ENCODE assay signal across 16 cellular contexts in the genomic region with DNA sequence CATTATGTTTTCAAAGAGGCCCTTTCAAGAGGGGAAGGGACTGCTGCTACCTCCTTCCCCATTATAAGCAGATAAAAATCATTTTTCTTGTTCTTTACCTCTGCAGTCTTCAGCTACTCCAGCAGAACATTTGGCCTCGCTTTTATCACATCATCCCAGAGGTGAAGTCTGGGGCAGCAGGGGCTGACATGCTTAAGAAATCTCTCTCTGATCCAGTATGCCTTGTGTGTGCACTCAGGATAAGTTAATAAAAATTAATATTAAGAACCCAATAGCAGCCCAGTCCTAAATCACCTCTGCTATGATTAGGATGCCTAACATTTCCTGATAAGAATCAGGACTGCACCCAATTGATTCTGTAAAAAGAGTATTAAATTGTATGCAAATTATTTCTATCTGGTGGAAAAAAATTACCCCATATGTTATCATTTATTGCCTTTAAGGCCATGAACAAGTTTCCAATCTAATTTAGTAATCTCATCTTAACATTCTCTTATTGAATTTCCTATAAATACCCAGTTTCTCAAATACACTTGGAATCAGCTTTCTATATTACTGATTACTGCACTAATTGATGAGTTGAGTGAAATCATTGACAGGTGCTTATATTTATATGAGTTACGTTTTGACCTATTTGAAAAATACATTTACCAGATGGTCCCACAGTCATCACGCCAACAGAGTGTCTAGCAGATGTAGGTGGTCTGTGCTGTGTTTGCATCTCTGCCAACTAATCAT.
DNase-seq lines count a peak whose midpoint lies in the region; ATAC-seq and TF ChIP-seq lines count a peak whose summit lies in the region.
"Had no signal": no experiment of that assay in that cellular context is flagged by ENCODE, and none has a peak within 500 bp of the region (broad histone marks: within the 10 kb centered on the region; RNA-seq: fewer than 3 reads in every experiment).

No MANE protein-coding gene starts in this region.

- H4K20me1 ChIP-seq in GM23248 (ENCODE audit: insufficient read depth), result no peaks in the 10 kb centered on the region
- H4K20me1 ChIP-seq: BLaER1 treated with 17β-estradiol and CSF1 and Interleukin-3, amounts not matched to agents 10 nM and 100 nM had no signal

- H3K27me3 Mint-ChIP-seq in nephron (ENCODE audit: low read depth), result no peaks in the 10 kb centered on the region
- H3K27me3 Mint-ChIP-seq: CD4-positive, CD25-positive, alpha-beta regulatory T cell had no signal

- H3K36me3 ChIP-seq in GM23248 (ENCODE audit: low read depth), result no peaks in the 10 kb centered on the region
- H3K36me3 ChIP-seq: BLaER1 treated with 17β-estradiol and CSF1 and Interleukin-3, amounts not matched to agents 10 nM and 100 nM had no signal

- peak overlapping the region; percentile 19 for H2AFZ ChIP-seq in GM23248

- H3K4me2 ChIP-seq in GM23248 (ENCODE audit: unreplicated experiment), result no peak overlapping the region
- H3K4me2 ChIP-seq: BLaER1 treated with 17β-estradiol and CSF1 and Interleukin-3, amounts not matched to agents 10 nM and 100 nM had no signal

- no peaks in the 10 kb centered on the region for H3K36me3 Mint-ChIP-seq in nephron (ENCODE audit: low read depth)
- H3K36me3 Mint-ChIP-seq: CD4-positive, CD25-positive, alpha-beta regulatory T cell had no signal

- no peak overlapping the region for H3K9ac ChIP-seq in GM23248
- H3K9ac ChIP-seq: BLaER1 treated with 17β-estradiol and CSF1 and Interleukin-3, amounts not matched to agents 10 nM and 100 nM had no signal

- H3K79me2 ChIP-seq in GM23248 (ENCODE audit: insufficient read depth), result no peaks in the 10 kb centered on the region

- no peaks in the 10 kb centered on the region for H3K4me1 ChIP-seq in GM23248 (ENCODE audit: insufficient read depth)
- H3K4me1 ChIP-seq: BLaER1 treated with 17β-estradiol and CSF1 and Interleukin-3, amounts not matched to agents 10 nM and 100 nM had no signal

- H3K9me3 ChIP-seq in GM23248 (ENCODE audit: low read depth), result no peaks in the 10 kb centered on the region
- H3K9me3 ChIP-seq: BLaER1 treated with 17β-estradiol and CSF1 and Interleukin-3, amounts not matched to agents 10 nM and 100 nM had no signal

- H3K4me3 Mint-ChIP-seq in nephron, result no peak overlapping the region
- H3K4me3 Mint-ChIP-seq: CD4-positive, CD25-positive, alpha-beta regulatory T cell had no signal

- H3F3A ChIP-seq in GM23248 (ENCODE audit: insufficient read depth), result no peaks in the 10 kb centered on the region

- DNase-seq in GM23248, result no peak
- DNase-seq in NCI-H2171 treated with DMSO at 0.1 percent for 48 hours (lab: John Stamatoyannopoulos, UW), result peak; percentile 56
- peak; percentile 89 for DNase-seq in SK-N-DZ (ENCODE audit: low spot score)
- no peak for DNase-seq in GOT3 (lab: John Stamatoyannopoulos, UW)
- no peak for DNase-seq in GM10266 (ENCODE audit: extremely low spot score)
- no peak for DNase-seq in epidermal melanocyte (ENCODE audit: insufficient read length, low spot score)
- DNase-seq: AML-193; CD4-positive, CD25-positive, alpha-beta regulatory T cell; DMS153; DND-41; GDM1 had no signal

- no peaks in the 10 kb centered on the region for H3K27me3 ChIP-seq in GM23248 (replicated peaks; ENCODE audit: insufficient read depth)
- H3K27me3 ChIP-seq: BLaER1 treated with 17β-estradiol and CSF1 and Interleukin-3, amounts not matched to agents 10 nM and 100 nM had no signal

- no peak for ATAC-seq in HG03439 (IDR thresholded peaks at IDR 0.05; ENCODE audit: unreplicated experiment)
- ATAC-seq: HCT116 had no signal

- H3K9me2 ChIP-seq in GM23248 (ENCODE audit: insufficient read depth), result peaks cover 2% of the 10 kb centered on the region; the same call in 1 of the 2 replicates

- 83 to 92% methylated on average over 3 of the region's 3 CpGs for WGBS in GM23248 (ENCODE audit: low coverage in 1 of 2, low lambda C conversion rate in 2 of 2, missing lambda C conversion rate in 2 of 2), 2 experiments

- H3K4me3 ChIP-seq in GM23248, result no peak overlapping the region
- H3K4me3 ChIP-seq: BLaER1 treated with 17β-estradiol and CSF1 and Interleukin-3, amounts not matched to agents 10 nM and 100 nM had no signal

- no peaks in the 10 kb centered on the region for H3K9me3 Mint-ChIP-seq in nephron

- in situ Hi-C loops in GM23248 (cut with MboI), result no loop called here

- peak overlapping the region in 2 of 3 experiments; percentile 66 to 76 for H3K27ac Mint-ChIP-seq in nephron
- H3K27ac Mint-ChIP-seq: CD4-positive, CD25-positive, alpha-beta regulatory T cell had no signal

- TF ChIP-seq CTCF in nephron (IDR thresholded peaks at IDR 0.05; ENCODE audit: unreplicated experiment in 3 of 3), result no peak
- TF ChIP-seq CTCF in GM10266 (IDR thresholded peaks at IDR 0.05; ENCODE audit: control insufficient read depth, insufficient read depth, low read depth, missing control alignments), result no peak

- peaks cover 50% of the 10 kb centered on the region for H3K4me1 Mint-ChIP-seq in nephron
- H3K4me1 Mint-ChIP-seq: CD4-positive, CD25-positive, alpha-beta regulatory T cell had no signal

- no peak overlapping the region for H3K27ac ChIP-seq in GM23248
- H3K27ac ChIP-seq: BLaER1 treated with 17β-estradiol and CSF1 and Interleukin-3, amounts not matched to agents 10 nM and 100 nM; HL-60 had no signal

Comparison
In these comparisons a context has a peak if more than half of its experiments do, and no peak if none do; other contexts are left out.
1. DNase-seq: peak in NCI-H2171 treated with DMSO at 0.1 percent for 48 hours (single experiment) and SK-N-DZ (single experiment); none in GM23248 (single experiment), GOT3 (single experiment), GM10266 (single experiment) and epidermal melanocyte (single experiment).